In genomic region chr2:38377501-38378258, GRCh38 we compare ENCODE assay signal across 8 cellular contexts. TPM values are rescaled to one million over a fixed set of nuclear protein-coding genes. Genes with fewer than 3 reads are reported as not detected.
DNase-seq lines count a peak whose midpoint lies in the region; ATAC-seq and TF ChIP-seq lines count a peak whose summit lies in the region.

No MANE protein-coding gene starts in this region.

- no peaks in the 10 kb centered on the region for H3K79me1 ChIP-seq in H9 (ENCODE audit: insufficient read depth, low read depth, low read length, poor library complexity, severe bottlenecking)

- no peak overlapping the region for H4K91ac ChIP-seq in H9 (ENCODE audit: insufficient read length, low read depth, low read length)

- H3K56ac ChIP-seq in H9 (ENCODE audit: insufficient read length, low read depth, low read length), result no peak overlapping the region

- H2AFZ ChIP-seq in H9 (ENCODE audit: low read length), result peak overlapping the region; percentile 50

- peak overlapping the region; percentile 94 to 99 (median 99); a peak in 6 of 7 replicates for H3K27ac Mint-ChIP-seq in H9

- no peak overlapping the region for H2BK20ac ChIP-seq in H9 (ENCODE audit: low read depth, low read length, poor library complexity, severe bottlenecking)

- peaks cover 32 to 41% of the 10 kb centered on the region in 2 experiments for H3K4me1 Mint-ChIP-seq in H9

- peak; percentile 78 for DNase-seq in AG10803 (ENCODE audit: low read depth)
- no peak for DNase-seq in H9
- DNase-seq in NCI-H460 (ENCODE audit: extremely low read depth, low read depth), result peak; percentile 11
- DNase-seq in body of pancreas, result peak in 3 of 4 donors; percentile 13 to 37 (median 18)
- peak; percentile 73 for DNase-seq in kidney glomerular epithelial cell (lab: John Stamatoyannopoulos, UW)
- peak in 4 of 49 donors; percentile 29 to 43 (median 36) for DNase-seq in substantia nigra (lab: John Stamatoyannopoulos, UW)

- intact Hi-C loops in body of pancreas (cut with DNase I), result no loop called here

- H3K27me3 ChIP-seq in H9 (ENCODE audit: insufficient read depth, low read length) (no peaks in the 10 kb centered on the region), body of pancreas (no peaks in the 10 kb centered on the region)

- no peak overlapping the region for H4K5ac ChIP-seq in H9 (ENCODE audit: insufficient read length, low read depth, low read length)

- TF ChIP-seq CTCF in AG10803 (conservative IDR thresholded peaks at IDR 0.05; ENCODE audit: low read length) (no peak), H9 (conservative IDR thresholded peaks at IDR 0.05) (no peak), body of pancreas (IDR thresholded peaks at IDR 0.05) (no peak)

- H2BK15ac ChIP-seq in H9 (ENCODE audit: low read depth, low read length), result no peak overlapping the region

- H3K4me1 ChIP-seq in H9 (ENCODE audit: insufficient read depth, low read length), result 0 out of 2 replicates have a peak, but pooled peaks cover 2% of the 10 kb centered on the region
- peaks cover 30% of the 10 kb centered on the region for H3K4me1 ChIP-seq in body of pancreas

- peaks cover 32% of the 10 kb centered on the region; the same call in 1 of the 2 replicates for H3K79me2 ChIP-seq in H9 (ENCODE audit: insufficient read depth, low read length)

- no peaks in the 10 kb centered on the region; a peak in 1 of 5 replicates for H3K9me3 Mint-ChIP-seq in H9

- H3K23me2 ChIP-seq in H9 (ENCODE audit: insufficient read length, low read depth, low read length, poor library complexity, severe bottlenecking), result peaks cover 11% of the 10 kb centered on the region

- H3K36me3 Mint-ChIP-seq in H9 (ENCODE audit: insufficient read depth in 1 of 3, low read depth in 3 of 3), result peaks cover 0 to 8% (median 0%) of the 10 kb centered on the region in 3 experiments; a peak in 2 of 7 replicates

- H4K8ac ChIP-seq in H9 (replicated peaks; ENCODE audit: insufficient read length, low read depth, low read length), result no peak overlapping the region

- TF ChIP-seq POLR2A in body of pancreas (IDR thresholded peaks at IDR 0.05), result no peak

- H3K18ac ChIP-seq in H9 (ENCODE audit: insufficient read length, low read depth, low read length), result peak overlapping the region; percentile 72

- H3K4me2 ChIP-seq in H9 (ENCODE audit: insufficient read depth, insufficient read length, low read length), result peak overlapping the region; percentile 76

- H3K9me3 ChIP-seq in H9 (ENCODE audit: control insufficient read depth, low read depth, low read length), result no peaks in the 10 kb centered on the region
- H3K9me3 ChIP-seq in body of pancreas, result no peaks in the 10 kb centered on the region

- H2AK5ac ChIP-seq in H9 (ENCODE audit: insufficient read length, low read length), result no peak overlapping the region

- peak overlapping the region; percentile 77 to 92 for H3K4me3 Mint-ChIP-seq in H9

- no peak overlapping the region for H3T11ph ChIP-seq in H9 (ENCODE audit: low read length)

- H3K27me3 Mint-ChIP-seq in H9 (ENCODE audit: low read depth), result no peaks in the 10 kb centered on the region

- H3K27ac ChIP-seq in H9 (ENCODE audit: insufficient read length, low read depth, low read length) (peak overlapping the region; percentile 20), body of pancreas (peak overlapping the region; percentile 91 to 99 (median 97)), substantia nigra (ENCODE audit: low read depth, low read length, poor library complexity, severe bottlenecking) (peak overlapping the region; percentile 55)

- peak overlapping the region; percentile 51 for H3K9ac ChIP-seq in H9 (ENCODE audit: extremely low read depth, insufficient read length, low read length)

- ATAC-seq in body of pancreas (no peak), GM18519 (IDR thresholded peaks at IDR 0.05; ENCODE audit: low FRiP score, unreplicated experiment) (no peak), GM21723 (IDR thresholded peaks at IDR 0.05; ENCODE audit: unreplicated experiment) (no peak)

- peak overlapping the region; percentile 33; the same call in 1 of the 2 replicates for H3K14ac ChIP-seq in H9 (ENCODE audit: insufficient read depth, low read length)

- H3K4ac ChIP-seq in H9 (ENCODE audit: low read depth, low read length), result no peak overlapping the region

- H2BK12ac ChIP-seq in H9 (ENCODE audit: insufficient read length, low read depth, low read length), result no peak overlapping the region

- H2BK5ac ChIP-seq in H9 (ENCODE audit: insufficient read length, low read length), result no peak overlapping the region

- peak overlapping the region; percentile 82 for H3K4me3 ChIP-seq in AG10803 (ENCODE audit: low read length)
- peak overlapping the region; percentile 17 to 29 for H3K4me3 ChIP-seq in body of pancreas

- no peak overlapping the region for H2BK120ac ChIP-seq in H9 (ENCODE audit: low read depth, low read length, poor library complexity, severe bottlenecking)

- H4K20me1 ChIP-seq in H9 (ENCODE audit: control insufficient read depth, insufficient read depth, insufficient read length), result no peaks in the 10 kb centered on the region

- H3K36me3 ChIP-seq in body of pancreas (replicated peaks in 1 of 2; ENCODE audit: insufficient read depth in 1 of 2, low read depth in 2 of 2), result no peaks in the 10 kb centered on the region

- WGBS in H9 (ENCODE audit: extremely low coverage, insufficient read length, low lambda C conversion rate), result no CpG with 5 or more reads among the region's 19 CpGs
- WGBS in body of pancreas, 2 donors, result 1 to 2% methylated on average over 19 of the region's 19 CpGs

- H3K23ac ChIP-seq in H9 (ENCODE audit: insufficient read length, low read depth, low read length), result no peak overlapping the region

RNA-seq across cellular contexts. Expression of gene ATL2, which starts 0.6 kb away (rescaled TPM):
- 66.7 and 70.9 TPM in 2 replicates for total RNA-seq in H9 (2021)
- 132 and 138 TPM in 2 replicates for total RNA-seq in NCI-H460 (2014; rRNA removed; shearing (Covaris generic))
- polyA plus RNA-seq in NCI-H460 (2014; cell fraction: nucleus; rRNA removed), result 223 and 334 TPM in 2 replicates
- total RNA-seq in body of pancreas, result 10 to 100 TPM; 43.6 to 62.6 TPM

Comparison
In these comparisons a context has a peak if more than half of its experiments do, and no peak if none do; other contexts are left out.
1. H3K27ac ChIP-seq: peak in every context shown above with its lines; median percentile 97 in body of pancreas; 55 in substantia nigra; 20 in H9.